Comparison of ENCODE assay signal across 8 cellular contexts in genomic region chr20:20668639-20669038, GRCh38. TPM values are rescaled to one million over a fixed set of nuclear protein-coding genes. Genes with fewer than 3 reads are reported as not detected.
DNase-seq lines count a peak whose midpoint lies in the region; ATAC-seq lines count a peak whose summit lies in the region.

No MANE protein-coding gene starts in this region.

- POLR2A ChIA-PET in CD8-positive, alpha-beta memory T cell (lab: Charles Lee) = no interaction called here

- in situ Hi-C loops in ACHN (cut with HindIII; ENCODE audit: low pct_ligation_motif_present, low pct_unique_long_range_greater_than_20kb, low sequenced_read_pairs) = no loop called here

- H3K4me3 Mint-ChIP-seq in effector memory CD8-positive, alpha-beta T cell = no peak overlapping the region
- no peak overlapping the region for H3K4me3 Mint-ChIP-seq in CD8-positive, alpha-beta memory T cell

- no peaks in the 10 kb centered on the region for H3K27me3 ChIP-seq in CD8-positive, alpha-beta memory T cell (ENCODE audit: insufficient read depth, low read length, poor library complexity, severe bottlenecking)

- no peaks in the 10 kb centered on the region for H3K9me3 Mint-ChIP-seq in effector memory CD8-positive, alpha-beta T cell
- no peaks in the 10 kb centered on the region for H3K9me3 Mint-ChIP-seq in CD8-positive, alpha-beta memory T cell

- H3K27me3 Mint-ChIP-seq in effector memory CD8-positive, alpha-beta T cell = no peaks in the 10 kb centered on the region
- H3K27me3 Mint-ChIP-seq in CD8-positive, alpha-beta memory T cell = no peaks in the 10 kb centered on the region

- peaks cover 5% of the 10 kb centered on the region for H3K36me3 Mint-ChIP-seq in effector memory CD8-positive, alpha-beta T cell (ENCODE audit: insufficient read depth)
- H3K36me3 Mint-ChIP-seq in CD8-positive, alpha-beta memory T cell = peaks cover 0 to 12% (median 6%) of the 10 kb centered on the region in 3 donors

- peaks cover 17 to 37% of the 10 kb centered on the region in 2 donors for H3K4me1 Mint-ChIP-seq in effector memory CD8-positive, alpha-beta T cell (ENCODE audit: low read depth in 2 of 2)
- H3K4me1 Mint-ChIP-seq in CD8-positive, alpha-beta memory T cell = peaks cover 25 to 49% (median 36%) of the 10 kb centered on the region in 3 donors

- H3K4me3 ChIP-seq in CD8-positive, alpha-beta memory T cell (ENCODE audit: low read length) = no peak overlapping the region

- DNase-seq in GM03348 (ENCODE audit: low spot score) (peak; percentile 9), D341Med (ENCODE audit: low spot score) (no peak), ACHN (no peak)
- no peak for DNase-seq in effector memory CD8-positive, alpha-beta T cell
- DNase-seq in CD8-positive, alpha-beta memory T cell = no peak
- DNase-seq in stimulated activated naive CD4-positive, alpha-beta T cell (lab: John Stamatoyannopoulos, UW) = no peak

- CTCF ChIA-PET in CD8-positive, alpha-beta memory T cell (lab: Charles Lee) = no interaction called here

- H3K27ac Mint-ChIP-seq in effector memory CD8-positive, alpha-beta T cell = no peak overlapping the region
- H3K27ac Mint-ChIP-seq in CD8-positive, alpha-beta memory T cell = peak overlapping the region in 2 of 8 donors; percentile 13 to 66

- H3K36me3 ChIP-seq in CD8-positive, alpha-beta memory T cell (ENCODE audit: insufficient read depth, low read length) = no peaks in the 10 kb centered on the region

- H3K27ac ChIP-seq in CD8-positive, alpha-beta memory T cell (ENCODE audit: low read depth, low read length) = no peak overlapping the region

- H3K9me3 ChIP-seq in CD8-positive, alpha-beta memory T cell (ENCODE audit: low read length) = no peaks in the 10 kb centered on the region

- ATAC-seq in GM21390 (IDR thresholded peaks at IDR 0.05; ENCODE audit: unreplicated experiment) (peak; percentile 99), HG03520 (IDR thresholded peaks at IDR 0.05; ENCODE audit: unreplicated experiment) (peak; percentile 99)
- ATAC-seq in effector memory CD8-positive, alpha-beta T cell (replicated peaks) = peak; percentile 51

- peaks cover 5% of the 10 kb centered on the region for H3K4me1 ChIP-seq in CD8-positive, alpha-beta memory T cell (ENCODE audit: insufficient read depth, low read length)

RNA-seq across cellular contexts. Expression of gene RALGAPA2, which starts 43.8 kb away (rescaled TPM):
- 10 to 100 TPM; 13.4 to 14.5 TPM for total RNA-seq in CD8-positive, alpha-beta memory T cell
- polyA plus RNA-seq in CD8-positive, alpha-beta memory T cell = 7.4 TPM
